In genomic region chr13:26872444-26873173, GRCh38 we compare ENCODE assay signal across 1 cellular context.
TF ChIP-seq lines count a peak whose summit lies in the region.

No MANE protein-coding gene starts in this region.

TF ChIP-seq in HepG2, 621 proteins besides CTCF, POLR2A, EP300 and RAD21 (continued from another document):
- TF ChIP-seq REST (IDR thresholded peaks at IDR 0.05; ENCODE audit: borderline replicate concordance in 1 of 2, low read depth in 1 of 2, low read length in 2 of 2), result peak; percentile 27 to 85
- TF ChIP-seq ZNF101 (CRISPR knock-in tag; IDR thresholded peaks at IDR 0.05; ENCODE audit: borderline replicate concordance, low read depth), result no peak
- TF ChIP-seq ZNF709 (CRISPR knock-in tag; IDR thresholded peaks at IDR 0.05), result no peak
- no peak for TF ChIP-seq PTBP1 (IDR thresholded peaks at IDR 0.05; ENCODE audit: low read depth, low read length, poor library complexity, severe bottlenecking)
- no peak for TF ChIP-seq MLXIP (CRISPR knock-in tag; IDR thresholded peaks at IDR 0.05; ENCODE audit: borderline replicate concordance)
- TF ChIP-seq MIER3 (CRISPR knock-in tag; IDR thresholded peaks at IDR 0.05; ENCODE audit: borderline replicate concordance), result no peak
- TF ChIP-seq ZNF530 (CRISPR knock-in tag; IDR thresholded peaks at IDR 0.05; ENCODE audit: low read depth), result no peak
- no peak for TF ChIP-seq NAIF1 (CRISPR knock-in tag; IDR thresholded peaks at IDR 0.05; ENCODE audit: borderline replicate concordance)
- TF ChIP-seq PAF1 (CRISPR knock-in tag; IDR thresholded peaks at IDR 0.05), result no peak
- no peak for TF ChIP-seq ZFP36L2 (CRISPR knock-in tag; IDR thresholded peaks at IDR 0.05)
- TF ChIP-seq ZSCAN21 (CRISPR knock-in tag; IDR thresholded peaks at IDR 0.05; ENCODE audit: borderline replicate concordance), result no peak
- no peak for TF ChIP-seq ISX (CRISPR knock-in tag; conservative IDR thresholded peaks at IDR 0.05)
- peak; percentile 70 for TF ChIP-seq MIER2 (CRISPR knock-in tag; IDR thresholded peaks at IDR 0.05)
- no peak for TF ChIP-seq ZNF382 (CRISPR knock-in tag; IDR thresholded peaks at IDR 0.05; ENCODE audit: borderline replicate concordance)
- TF ChIP-seq STAG1 (CRISPR knock-in tag; IDR thresholded peaks at IDR 0.05), result peak; percentile 65
- TF ChIP-seq ZMYM3 (CRISPR knock-in tag; IDR thresholded peaks at IDR 0.05), result no peak
- TF ChIP-seq THAP11 (CRISPR knock-in tag; IDR thresholded peaks at IDR 0.05), result no peak
- TF ChIP-seq KAT8 (CRISPR knock-in tag; IDR thresholded peaks at IDR 0.05), result no peak
- peak; percentile 100 for TF ChIP-seq ZNF205 (CRISPR knock-in tag; IDR thresholded peaks at IDR 0.05)
- TF ChIP-seq POGZ (CRISPR knock-in tag; IDR thresholded peaks at IDR 0.05), result no peak
- TF ChIP-seq SMC3 (IDR thresholded peaks at IDR 0.05; ENCODE audit: low read length), result peak; percentile 57
- no peak for TF ChIP-seq SP5 (CRISPR knock-in tag; IDR thresholded peaks at IDR 0.05; ENCODE audit: borderline replicate concordance, low read depth)
- no peak for TF ChIP-seq MXI1 (IDR thresholded peaks at IDR 0.05; ENCODE audit: borderline replicate concordance, low read depth, low read length)
- TF ChIP-seq ZNF562 (CRISPR knock-in tag; IDR thresholded peaks at IDR 0.05; ENCODE audit: borderline replicate concordance), result no peak
